1 cellular context compared by ENCODE assay signal in genomic region chr6:136862662-136863061, GRCh38.
TF ChIP-seq lines count a peak whose summit lies in the region.

No MANE protein-coding gene starts in this region.

TF ChIP-seq in WTC11, 78 proteins besides CTCF, POLR2A, EP300 and RAD21 (continued from another document):
- TF ChIP-seq ZNF532 (CRISPR knock-in tag; IDR thresholded peaks at IDR 0.05; ENCODE audit: borderline replicate concordance), result no peak
- TF ChIP-seq GABPB1 (CRISPR knock-in tag; IDR thresholded peaks at IDR 0.05), result no peak
- no peak for TF ChIP-seq MXD4 (CRISPR knock-in tag; IDR thresholded peaks at IDR 0.05; ENCODE audit: borderline replicate concordance)
- TF ChIP-seq, protein P1, sequence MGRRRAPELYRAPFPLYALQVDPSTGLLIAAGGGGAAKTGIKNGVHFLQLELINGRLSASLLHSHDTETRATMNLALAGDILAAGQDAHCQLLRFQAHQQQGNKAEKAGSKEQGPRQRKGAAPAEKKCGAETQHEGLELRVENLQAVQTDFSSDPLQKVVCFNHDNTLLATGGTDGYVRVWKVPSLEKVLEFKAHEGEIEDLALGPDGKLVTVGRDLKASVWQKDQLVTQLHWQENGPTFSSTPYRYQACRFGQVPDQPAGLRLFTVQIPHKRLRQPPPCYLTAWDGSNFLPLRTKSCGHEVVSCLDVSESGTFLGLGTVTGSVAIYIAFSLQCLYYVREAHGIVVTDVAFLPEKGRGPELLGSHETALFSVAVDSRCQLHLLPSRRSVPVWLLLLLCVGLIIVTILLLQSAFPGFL (CRISPR knock-in tag; IDR thresholded peaks at IDR 0.05; ENCODE audit: borderline replicate concordance), result no peak
- TF ChIP-seq CDX4 (CRISPR knock-in tag; IDR thresholded peaks at IDR 0.05; ENCODE audit: borderline replicate concordance), result no peak
- no peak for TF ChIP-seq CREB1 (CRISPR knock-in tag; IDR thresholded peaks at IDR 0.05)
- no peak for TF ChIP-seq NFYB (CRISPR knock-in tag; conservative IDR thresholded peaks at IDR 0.05; ENCODE audit: low read depth)
- no peak for TF ChIP-seq NFATC4 (CRISPR knock-in tag; IDR thresholded peaks at IDR 0.05)
TF ChIP-seq in WTC11: peak in this region for 0.
